In the genomic region with DNA sequence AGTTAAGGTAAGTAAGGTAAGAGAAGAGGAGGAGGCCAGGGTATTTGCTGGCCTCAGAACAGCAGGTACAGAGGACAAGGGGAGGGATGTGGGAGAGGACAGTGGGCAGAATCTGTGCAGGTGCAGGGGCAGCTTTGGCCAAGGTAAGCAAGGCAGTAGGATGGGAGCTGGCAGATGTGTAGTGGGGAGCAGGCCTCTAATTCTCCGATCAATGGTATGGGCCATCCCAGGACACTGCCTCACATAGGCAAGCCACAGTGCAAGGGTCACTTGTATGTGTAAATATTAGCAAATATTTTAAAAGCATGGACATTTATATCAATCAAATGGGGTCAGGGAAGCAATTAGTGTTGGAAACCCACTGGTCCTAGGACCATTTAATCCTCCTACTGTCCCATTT, we compare ENCODE assay signal across 18 cellular contexts.
"Had no signal": no experiment of that assay in that cellular context is flagged by ENCODE, and none has a peak within 500 bp of the region (broad histone marks: within the 10 kb centered on the region; RNA-seq: fewer than 3 reads in every experiment).

No MANE protein-coding gene starts in this region.

- H3K27ac ChIP-seq: colonic mucosa, dorsolateral prefrontal cortex, esophagus squamous epithelium, gastrocnemius medialis, heart right ventricle, left ventricle myocardium inferior, lower lobe of right lung had no signal

- H3K4me1 ChIP-seq: colonic mucosa, esophagus squamous epithelium, gastrocnemius medialis, left ventricle myocardium inferior, lower lobe of right lung had no signal

- H3K36me3 ChIP-seq: colonic mucosa, esophagus squamous epithelium, gastrocnemius medialis, heart right ventricle, left ventricle myocardium inferior, lower lobe of right lung had no signal

- H3K9me3 ChIP-seq: colonic mucosa, esophagus squamous epithelium, gastrocnemius medialis, lower lobe of right lung, mucosa of descending colon had no signal

- H3K4me3 ChIP-seq: colonic mucosa, dorsolateral prefrontal cortex, esophagus squamous epithelium, gastrocnemius medialis, heart right ventricle, left ventricle myocardium inferior, lower lobe of right lung, mucosa of descending colon had no signal

- DNase-seq: colonic mucosa; dermis blood vessel endothelial cell; dorsolateral prefrontal cortex; effector CD4-positive, alpha-beta T cell; effector memory CD4-positive, alpha-beta T cell; esophagus squamous epithelium; foreskin fibroblast; foreskin melanocyte; gastrocnemius medialis; glutamatergic neuron; heart right ventricle; hippocampal formation; left cardiac atrium; left ventricle myocardium inferior; lower lobe of right lung; mesenchymal stem cell; mucosa of descending colon; naive B cell had no signal

- H3K27me3 ChIP-seq: colonic mucosa, dorsolateral prefrontal cortex, gastrocnemius medialis had no signal

- ATAC-seq: gastrocnemius medialis, heart right ventricle, left cardiac atrium, mucosa of descending colon had no signal
